8 cellular contexts compared by ENCODE assay signal in genomic region chr5:154756203-154756870, GRCh38. TPM values are rescaled to one million over a fixed set of nuclear protein-coding genes. Genes with fewer than 3 reads are reported as not detected.
A peak's percentile ranks its signal among the peaks of the same experiment; 100 is the strongest.
DNase-seq lines count a peak whose midpoint lies in the region; ATAC-seq, FAIRE-seq and TF ChIP-seq lines count a peak whose summit lies in the region.

No MANE protein-coding gene starts in this region.

- no peak for FAIRE-seq in kidney (lab: Jason Lieb, UNC)

- H3K4me3 ChIP-seq in body of pancreas (peak overlapping the region; percentile 84 to 98), kidney (ENCODE audit: low read length in 2 of 2) (peak overlapping the region; percentile 72 to 91)

- peak in 2 of 3 donors; percentile 19 to 45 for TF ChIP-seq POLR2A in body of pancreas (IDR thresholded peaks at IDR 0.05)

- H3K4me1 ChIP-seq in body of pancreas, result peaks cover 56% of the 10 kb centered on the region
- peaks cover 26 to 33% of the 10 kb centered on the region in 2 donors for H3K4me1 ChIP-seq in kidney (ENCODE audit: control insufficient read depth in 1 of 2, insufficient read depth in 1 of 2, low read depth in 1 of 2, low read length in 2 of 2)

- H3K27ac ChIP-seq in body of pancreas (peak overlapping the region; percentile 88 to 99 (median 98)), kidney (ENCODE audit: low read depth in 2 of 2, low read length in 2 of 2) (peak overlapping the region; percentile 94 to 96)

- H3K9me3 ChIP-seq in body of pancreas, result no peaks in the 10 kb centered on the region
- no peaks in the 10 kb centered on the region for H3K9me3 ChIP-seq in kidney (ENCODE audit: control insufficient read depth in 1 of 2, low read length in 2 of 2)

- peak overlapping the region; percentile 81 to 98 for H3K9ac ChIP-seq in kidney (ENCODE audit: low read length in 2 of 2)

- intact Hi-C loops in body of pancreas (cut with DNase I), result no loop called here
- intact Hi-C loops in kidney (cut with DNase I), result no loop called here

- H3K36me3 ChIP-seq in body of pancreas (replicated peaks in 1 of 2; ENCODE audit: insufficient read depth in 1 of 2, low read depth in 2 of 2) (no peaks in the 10 kb centered on the region), kidney (ENCODE audit: control insufficient read depth in 1 of 2, insufficient read depth in 2 of 2, low read length in 2 of 2) (no peaks in the 10 kb centered on the region)

- ATAC-seq in body of pancreas, result peak; percentile 18
- no peak for ATAC-seq in HG03432 (IDR thresholded peaks at IDR 0.05; ENCODE audit: unreplicated experiment)
- no peak for ATAC-seq in HG02623 (IDR thresholded peaks at IDR 0.05; ENCODE audit: unreplicated experiment)

- H3K27me3 ChIP-seq in body of pancreas, result no peaks in the 10 kb centered on the region

- no peak for TF ChIP-seq CTCF in body of pancreas (IDR thresholded peaks at IDR 0.05)
- TF ChIP-seq CTCF in kidney (IDR thresholded peaks at IDR 0.05; ENCODE audit: borderline replicate concordance, extremely low read depth, insufficient read depth), result no peak

- 0 to 1% methylated on average over 20 to 48 of the region's 48 CpGs for WGBS in body of pancreas, 2 donors

- peak; percentile 6 for DNase-seq in HCEC 1CT
- DNase-seq in T-helper 2 cell, result peak; percentile 19 to 38 (median 22)
- peak; percentile 63 to 67 (median 65) for DNase-seq in body of pancreas
- peak; percentile 88 for DNase-seq in kidney
- peak; percentile 47 for DNase-seq in stimulated activated CD4-positive, alpha-beta T cell treated with anti-CD3 and anti-CD28 coated beads, Interleukin-15, amount 100 ng/mL, for 24 hours
- DNase-seq in NCI-H2107 treated with DMSO at 0.1 percent for 48 hours (lab: John Stamatoyannopoulos, UW; ENCODE audit: unreplicated experiment), result no peak

RNA-seq across cellular contexts. Expression of gene LARP1, which starts 1.2 kb away (rescaled TPM):
- 100 to 1,000 TPM in 1 of 2 donors, 10 to 100 TPM in 1; 96.2 to 151 TPM for total RNA-seq in body of pancreas
- total RNA-seq in kidney, result 155 TPM
- 25.2 TPM for polyA plus RNA-seq in kidney (ENCODE audit: insufficient read depth, low read depth, low replicate concordance)
